ENCODE assay signal across 8 cellular contexts in the genomic region with DNA sequence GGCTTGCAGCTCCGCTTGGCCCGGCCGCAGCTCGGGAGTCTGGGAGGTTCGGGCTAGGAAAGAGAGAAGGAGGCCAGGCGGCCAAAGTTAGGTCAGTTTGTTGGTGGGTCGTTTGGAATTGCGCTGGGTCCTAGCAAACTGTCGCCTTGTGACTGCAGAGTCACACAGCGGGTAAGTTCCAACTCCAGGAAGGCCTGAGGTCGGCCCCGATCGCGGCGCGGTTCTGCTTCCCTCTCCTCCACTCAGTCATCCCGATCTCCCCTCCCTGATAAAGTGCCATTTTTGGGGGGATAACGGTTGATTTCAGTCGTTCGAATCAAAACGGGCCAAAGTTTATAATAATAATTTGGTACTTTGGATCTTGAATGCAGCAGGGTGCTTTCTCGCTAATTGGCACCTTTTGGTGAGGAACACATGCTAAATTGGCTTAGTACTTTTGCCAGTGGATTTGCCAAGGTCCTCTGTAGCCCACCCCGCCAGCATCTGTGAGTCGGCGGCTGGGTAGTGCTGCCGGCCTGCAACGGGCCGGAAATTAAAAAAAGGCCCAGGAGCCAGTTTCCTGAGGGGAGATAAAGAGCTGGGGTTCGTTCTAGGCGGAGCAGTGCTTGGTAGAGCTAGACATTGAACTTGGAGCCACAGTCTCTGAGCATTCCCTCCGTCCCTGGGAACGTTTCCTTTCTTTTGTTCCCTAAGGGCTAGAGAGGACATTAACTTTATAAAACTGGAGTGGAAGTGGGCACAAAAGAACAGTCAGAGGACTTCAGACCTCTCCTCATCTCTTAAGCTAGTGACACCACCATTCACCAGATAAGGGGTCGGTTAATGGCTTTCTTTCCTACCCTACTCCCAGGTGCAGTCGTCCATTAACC. TPM values are rescaled to one million over a fixed set of nuclear protein-coding genes. Genes with fewer than 3 reads are reported as not detected.
A peak's percentile ranks its signal among the peaks of the same experiment; 100 is the strongest.
DNase-seq lines count a peak whose midpoint lies in the region; TF ChIP-seq lines count a peak whose summit lies in the region.

No MANE protein-coding gene starts in this region.

- intact Hi-C loops in Calu3 (cut with micrococcal nuclease; ENCODE audit: unreplicated experiment) (no loop called here), lower leg skin (cut with DNase I; ENCODE audit: low total_unique reads) (no loop called here)

- WGBS in lower leg skin, 2 donors, result 1 to 2% methylated on average over 28 to 34 of the region's 34 CpGs

- TF ChIP-seq POLR2A in lower leg skin (IDR thresholded peaks at IDR 0.05), result no peak

- H3K27ac ChIP-seq in SJCRH30 (peak overlapping the region; percentile 87), substantia nigra (ENCODE audit: low read depth, low read length, poor library complexity, severe bottlenecking) (peak overlapping the region; percentile 83)

- peaks cover 41% of the 10 kb centered on the region for H3K36me3 Mint-ChIP-seq in Calu3 (ENCODE audit: insufficient read depth, unreplicated experiment)

- peak overlapping the region; percentile 88 for H3K27ac Mint-ChIP-seq in Calu3 (ENCODE audit: unreplicated experiment)

- BruUV-seq in Calu3 (replicated peaks; lab: Mats Ljungman, UMichigan), result no TSS peak

- H3K4me3 Mint-ChIP-seq in Calu3 (ENCODE audit: low read depth, unreplicated experiment), result peak overlapping the region; percentile 91

- DNase-seq in Calu3 (peak; percentile 27), HAP-1 (ENCODE audit: low spot score in 2 of 2) (peak; percentile 39), SJCRH30 (peak; percentile 41 to 56), lower leg skin (ENCODE audit: low spot score in 2 of 2) (peak in 1 of 2 donors; percentile 83), substantia nigra (lab: John Stamatoyannopoulos, UW) (peak in 12 of 49 donors; percentile 10 to 44 (median 27)), NCI-H526 (lab: John Stamatoyannopoulos, UW) (no peak)
- peak; percentile 41 for DNase-seq in central memory CD4-positive, alpha-beta T cell
- no peak for DNase-seq in effector CD8-positive, alpha-beta T cell (lab: John Stamatoyannopoulos, UW)

- H3K36me3 ChIP-seq in HAP-1 (replicated peaks) (peaks cover 9% of the 10 kb centered on the region), SJCRH30 (peaks cover 18% of the 10 kb centered on the region)

- H3K4me1 ChIP-seq in HAP-1 (peaks cover 17% of the 10 kb centered on the region), SJCRH30 (peaks cover 3% of the 10 kb centered on the region; the same call in 1 of the 2 replicates)

- H3K27me3 Mint-ChIP-seq in Calu3 (ENCODE audit: unreplicated experiment), result no peaks in the 10 kb centered on the region

- CTCF ChIA-PET in Calu3 (lab: Charles Lee), result interaction anchor here (0.6 to 1.6 kb wide), 4 partner anchors 9 to 1431 kb away, joined by 3 to 5 read pairs (median 4); no protein-coding TSS in a partner anchor

- in situ Hi-C loops in HAP-1 (cut with MboI; ENCODE audit: low sequenced_read_pairs), result no loop called here

- H3K9me3 Mint-ChIP-seq in Calu3 (ENCODE audit: low read depth, unreplicated experiment), result no peaks in the 10 kb centered on the region

- no peak for TF ChIP-seq CTCF in Calu3 (IDR thresholded peaks at IDR 0.05; ENCODE audit: unreplicated experiment)
- no peak for TF ChIP-seq CTCF in lower leg skin (IDR thresholded peaks at IDR 0.05)

- H3K9me3 ChIP-seq in HAP-1, result no peaks in the 10 kb centered on the region
- no peaks in the 10 kb centered on the region for H3K9me3 ChIP-seq in SJCRH30 (replicated peaks)

- H3K4me3 ChIP-seq in HAP-1 (peak overlapping the region; percentile 94), SJCRH30 (peak overlapping the region; percentile 95), lower leg skin (ENCODE audit: low read depth, poor library complexity, severe bottlenecking) (peak overlapping the region; percentile 69)

- no peaks in the 10 kb centered on the region for H3K27me3 ChIP-seq in HAP-1 (ENCODE audit: low read depth)
- H3K27me3 ChIP-seq in SJCRH30, result no peaks in the 10 kb centered on the region

- peaks cover 45% of the 10 kb centered on the region for H3K4me1 Mint-ChIP-seq in Calu3 (ENCODE audit: low read depth, unreplicated experiment)

RNA-seq across cellular contexts. Expression of a gene that starts 0.9 kb away (rescaled TPM):
- total RNA-seq in Calu3 (2022) (65.8 and 66.6 TPM in 2 replicates), lower leg skin (10 to 100 TPM; 28.0 to 42.4 (median 40.5) TPM)
- total RNA-seq in SJCRH30 (2014; rRNA removed; shearing (Covaris generic)), result 102 and 103 TPM in 2 replicates

RNA-seq across cellular contexts. Expression of a gene that starts 17.2 kb away (rescaled TPM):
- 0.17 TPM in 1 of 2 replicates, not detected in the other for total RNA-seq in Calu3 (2022)
- total RNA-seq in SJCRH30 (2014; rRNA removed; shearing (Covaris generic)), result 0.28 and 0.49 TPM in 2 replicates
- under 1 TPM in 2 of 4 donors, not detected in 2; 0.20 to 0.30 TPM for total RNA-seq in lower leg skin

Comparison
In these comparisons a context has a peak if more than half of its experiments do, and no peak if none do; other contexts are left out.
1. DNase-seq: peak in Calu3 (single experiment), HAP-1 (2 of 2), SJCRH30 (2 of 2) and central memory CD4-positive, alpha-beta T cell (single experiment); none in effector CD8-positive, alpha-beta T cell (single experiment) and NCI-H526 (0 of 2).
2. Peak in every context shown above with its lines, with median percentiles within 50 percentile points of each other: H3K4me3 ChIP-seq.